Comparison of ENCODE assay signal across 8 cellular contexts in genomic region chr20:63553251-63553932, GRCh38. TPM values are rescaled to one million over a fixed set of nuclear protein-coding genes. Genes with fewer than 3 reads are reported as not detected.
A peak's percentile ranks its signal among the peaks of the same experiment; 100 is the strongest.
DNase-seq lines count a peak whose midpoint lies in the region; ATAC-seq, FAIRE-seq and TF ChIP-seq lines count a peak whose summit lies in the region.

No MANE protein-coding gene starts in this region.

- DNase-seq in ACHN = peak; percentile 77
- DNase-seq in HuH-7 (ENCODE audit: low spot score) = peak; percentile 88
- DNase-seq in SK-N-DZ (ENCODE audit: low spot score) = peak; percentile 70
- peak; percentile 93 for DNase-seq in activated naive CD4-positive, alpha-beta T cell treated with anti-CD3 and anti-CD28 coated beads for 36 hours
- DNase-seq in Right ventricle myocardium inferior (ENCODE audit: missing footprints) = peak; percentile 89
- DNase-seq in psoas muscle = peak; percentile 83 to 92
- peak; percentile 62 for DNase-seq in urothelium cell line (ENCODE audit: low spot score)

- no peak overlapping the region for H3K27ac ChIP-seq in psoas muscle

- no peaks in the 10 kb centered on the region for H3K9me3 ChIP-seq in psoas muscle

- peaks cover 13% of the 10 kb centered on the region for H3K4me1 Mint-ChIP-seq in activated naive CD4-positive, alpha-beta T cell treated with anti-CD3 and anti-CD28 coated beads for 36 hours (ENCODE audit: low read depth)

- H3K4me3 ChIP-seq in psoas muscle = peak overlapping the region; percentile 67

- peak; percentile 88 for FAIRE-seq in urothelium cell line (lab: Jason Lieb, UNC)

- peak; percentile 47 for ATAC-seq in GM19035 (IDR thresholded peaks at IDR 0.05; ENCODE audit: unreplicated experiment)
- peak; percentile 84 for ATAC-seq in Right ventricle myocardium inferior
- ATAC-seq in psoas muscle = peak; percentile 69 to 87 (median 82)

- peaks cover 0 to 62% (median 23%) of the 10 kb centered on the region in 3 donors for H3K27me3 ChIP-seq in psoas muscle (ENCODE audit: insufficient read depth in 3 of 3, low read length in 2 of 3)

- no peaks in the 10 kb centered on the region for H3K36me3 Mint-ChIP-seq in activated naive CD4-positive, alpha-beta T cell treated with anti-CD3 and anti-CD28 coated beads for 36 hours (ENCODE audit: low read depth)

- no peaks in the 10 kb centered on the region for H3K9me3 Mint-ChIP-seq in activated naive CD4-positive, alpha-beta T cell treated with anti-CD3 and anti-CD28 coated beads for 36 hours

- no peaks in the 10 kb centered on the region for H3K4me1 ChIP-seq in psoas muscle

- TF ChIP-seq CTCF in psoas muscle (IDR thresholded peaks at IDR 0.05) = no peak

- H3K4me3 Mint-ChIP-seq in activated naive CD4-positive, alpha-beta T cell treated with anti-CD3 and anti-CD28 coated beads for 36 hours = peak overlapping the region; percentile 47

- H3K27me3 Mint-ChIP-seq in activated naive CD4-positive, alpha-beta T cell treated with anti-CD3 and anti-CD28 coated beads for 36 hours (ENCODE audit: low read depth) = no peaks in the 10 kb centered on the region

- no peak overlapping the region for H3K27ac Mint-ChIP-seq in activated naive CD4-positive, alpha-beta T cell treated with anti-CD3 and anti-CD28 coated beads for 36 hours

- 4 to 5% (median 4%) methylated on average over 20 to 37 of the region's 37 CpGs for WGBS in psoas muscle, 3 donors

- H3K36me3 ChIP-seq in psoas muscle (ENCODE audit: insufficient read depth in 1 of 2, low read depth in 1 of 2) = no peaks in the 10 kb centered on the region

- in situ Hi-C loops in ACHN (cut with HindIII; ENCODE audit: low pct_ligation_motif_present, low pct_unique_long_range_greater_than_20kb, low sequenced_read_pairs) = no loop called here

- CTCF ChIA-PET in activated naive CD4-positive, alpha-beta T cell treated with anti-CD3 and anti-CD28 coated beads for 36 hours (lab: Charles Lee) = interaction anchor here (1.2 kb wide), 2 partner anchors 16 to 154 kb away, joined by 4 read pairs; partner anchors contain the start of gene PTK6

- intact Hi-C loops in activated naive CD4-positive, alpha-beta T cell treated with anti-CD3 and anti-CD28 coated beads for 36 hours (cut with micrococcal nuclease) = loop anchor here (1.0 to 2.0 kb wide), 3 partner anchors 16 to 33 kb away; partner anchors contain the start of genes PPDPF and PTK6
- intact Hi-C loops in Right ventricle myocardium inferior (cut with DNase I) (no loop called here), psoas muscle (cut with DNase I) (no loop called here)

RNA-seq across cellular contexts. Expression of gene FNDC11, which starts 0.6 kb away (rescaled TPM):
- 0.09 and 0.43 TPM in 2 replicates for polyA plus RNA-seq in SK-N-DZ (2014; cell fraction: cytosol; rRNA removed)
- polyA plus RNA-seq in SK-N-DZ (2014; cell fraction: nucleus; rRNA removed) = 0.76 and 0.86 TPM in 2 replicates
- total RNA-seq in activated naive CD4-positive, alpha-beta T cell treated with anti-CD3 and anti-CD28 coated beads for 36 hours = under 1 TPM in 1 of 2 experiments, not detected in 1; 0.10 TPM
- total RNA-seq in Right ventricle myocardium inferior (0.16 TPM), psoas muscle (under 1 TPM in 1 of 4 donors, not detected in 3; 0.14 TPM)
- under 1 TPM in 2 of 3 donors, not detected in 1; 0.07 to 0.08 TPM for polyA plus RNA-seq in psoas muscle

RNA-seq across cellular contexts. Expression of gene SRMS, which starts 5.8 kb away (rescaled TPM):
- polyA plus RNA-seq in SK-N-DZ (2014; cell fraction: cytosol; rRNA removed) = not detected in 2 replicates
- polyA plus RNA-seq in SK-N-DZ (2014; cell fraction: nucleus; rRNA removed) = not detected in 2 replicates
- not detected for total RNA-seq in activated naive CD4-positive, alpha-beta T cell treated with anti-CD3 and anti-CD28 coated beads for 36 hours
- not detected for total RNA-seq in Right ventricle myocardium inferior
- total RNA-seq in psoas muscle = not detected
- not detected for polyA plus RNA-seq in psoas muscle

RNA-seq across cellular contexts. Expression of gene PTK6, which starts 16.2 kb away (rescaled TPM):
- not detected in 2 replicates for polyA plus RNA-seq in SK-N-DZ (2014; cell fraction: cytosol; rRNA removed)
- not detected in 2 replicates for polyA plus RNA-seq in SK-N-DZ (2014; cell fraction: nucleus; rRNA removed)
- total RNA-seq in activated naive CD4-positive, alpha-beta T cell treated with anti-CD3 and anti-CD28 coated beads for 36 hours = under 1 TPM; 0.35 to 0.38 TPM
- 0.11 TPM for total RNA-seq in Right ventricle myocardium inferior
- total RNA-seq in psoas muscle = under 1 TPM in 1 of 4 donors, not detected in 3; 0.06 TPM
- under 1 TPM in 2 of 3 donors, not detected in 1; 0.04 TPM for polyA plus RNA-seq in psoas muscle

RNA-seq across cellular contexts. Expression of gene HELZ2, which starts 20.6 kb away (rescaled TPM):
- polyA plus RNA-seq in SK-N-DZ (2014; cell fraction: cytosol; rRNA removed) = 0.23 and 0.97 TPM in 2 replicates
- 0.69 and 1.7 TPM in 2 replicates for polyA plus RNA-seq in SK-N-DZ (2014; cell fraction: nucleus; rRNA removed)
- total RNA-seq in activated naive CD4-positive, alpha-beta T cell treated with anti-CD3 and anti-CD28 coated beads for 36 hours = 10 to 100 TPM; 20.0 to 20.4 TPM
- 12.8 TPM for total RNA-seq in Right ventricle myocardium inferior
- 1 to 10 TPM; 3.5 to 8.0 (median 5.4) TPM for total RNA-seq in psoas muscle
- polyA plus RNA-seq in psoas muscle = 1 to 10 TPM in 2 of 3 donors, under 1 TPM in 1; 0.82 to 3.1 (median 1.5) TPM

RNA-seq across cellular contexts. Expression of gene PPDPF, which starts 32.8 kb away (rescaled TPM):
- 57.4 and 64.4 TPM in 2 replicates for polyA plus RNA-seq in SK-N-DZ (2014; cell fraction: cytosol; rRNA removed)
- polyA plus RNA-seq in SK-N-DZ (2014; cell fraction: nucleus; rRNA removed) = 31.6 and 40.3 TPM in 2 replicates
- 100 to 1,000 TPM; 189 to 194 TPM for total RNA-seq in activated naive CD4-positive, alpha-beta T cell treated with anti-CD3 and anti-CD28 coated beads for 36 hours
- 261 TPM for total RNA-seq in Right ventricle myocardium inferior
- total RNA-seq in psoas muscle = 100 to 1,000 TPM; 130 to 198 (median 155) TPM
- polyA plus RNA-seq in psoas muscle = 100 to 1,000 TPM; 134 to 158 (median 142) TPM
